ENCODE assay signal across 29 cellular contexts in the genomic region with DNA sequence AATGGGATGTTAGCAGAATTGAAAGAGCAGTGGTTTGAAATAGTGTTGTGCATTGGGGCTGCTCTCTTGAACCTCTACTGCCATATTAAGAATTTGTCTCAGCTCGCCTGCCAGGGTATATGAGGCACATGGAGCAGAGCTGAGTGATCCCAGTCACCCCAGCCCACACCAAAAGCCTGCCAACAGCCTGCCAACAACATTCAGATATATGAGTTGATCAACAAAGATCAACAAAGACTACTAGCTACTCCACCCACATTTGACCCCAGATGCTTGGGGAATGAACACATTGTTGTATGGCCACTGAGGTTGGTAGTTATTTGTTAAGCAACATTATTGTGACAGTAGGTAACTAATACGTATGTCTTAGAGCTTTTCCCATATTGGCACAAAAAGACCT.
DNase-seq lines count a peak whose midpoint lies in the region; FAIRE-seq and TF ChIP-seq lines count a peak whose summit lies in the region.
"Had no signal": no experiment of that assay in that cellular context is flagged by ENCODE, and none has a peak within 500 bp of the region (broad histone marks: within the 10 kb centered on the region; RNA-seq: fewer than 3 reads in every experiment).

No MANE protein-coding gene starts in this region.

- H3K9me3 ChIP-seq in PC-9 (ENCODE audit: insufficient read depth, low read depth), result no peaks in the 10 kb centered on the region
- no peaks in the 10 kb centered on the region for H3K9me3 ChIP-seq in uterus
- H3K9me3 ChIP-seq: left ventricle myocardium inferior, testis had no signal

- H4K20me1 ChIP-seq in PC-9 (ENCODE audit: insufficient read depth), result no peaks in the 10 kb centered on the region
- H4K20me1 ChIP-seq: BLaER1 treated with 17β-estradiol and CSF1 and Interleukin-3, amounts not matched to agents 10 nM and 100 nM had no signal

- CTCF ChIA-PET in PC-9 (lab: Charles Lee), result no interaction called here

- peak; percentile 43 for FAIRE-seq in GM12891 (lab: Jason Lieb, UNC)
- FAIRE-seq: G401.6 had no signal

- no peaks in the 10 kb centered on the region for H3K36me3 ChIP-seq in PC-9 (ENCODE audit: low read depth)
- H3K36me3 ChIP-seq in uterus, result no peaks in the 10 kb centered on the region
- H3K36me3 ChIP-seq: BLaER1 treated with 17β-estradiol and CSF1 and Interleukin-3, amounts not matched to agents 10 nM and 100 nM; brain microvascular endothelial cell; left ventricle myocardium inferior; spleen had no signal

- TF ChIP-seq CTCF in PC-9 (conservative IDR thresholded peaks at IDR 0.05) (no peak), fibroblast of mammary gland (conservative IDR thresholded peaks at IDR 0.05; ENCODE audit: control insufficient read depth, insufficient read depth, low read depth, low read length) (no peak), uterus (IDR thresholded peaks at IDR 0.05) (no peak)

- POLR2A ChIA-PET in PC-9 (lab: Charles Lee; ENCODE audit: unreplicated experiment), result interaction anchor here (0.6 to 1.0 kb wide), 6 partner anchors 41 to 370 kb away, joined by 3 to 7 read pairs (median 6); no protein-coding TSS in a partner anchor

- no peak overlapping the region for H2AFZ ChIP-seq in PC-9
- H2AFZ ChIP-seq: GM23338 had no signal

- no peaks in the 10 kb centered on the region for H3K27me3 ChIP-seq in PC-9 (ENCODE audit: insufficient read depth, low read depth)
- no peaks in the 10 kb centered on the region for H3K27me3 ChIP-seq in uterus
- H3K27me3 ChIP-seq: BLaER1 treated with 17β-estradiol and CSF1 and Interleukin-3, amounts not matched to agents 10 nM and 100 nM; brain microvascular endothelial cell; spleen; testis had no signal

- H3K27ac ChIP-seq in PC-9, result peak overlapping the region; percentile 82
- H3K27ac ChIP-seq in uterus, result no peak overlapping the region
- H3K27ac ChIP-seq: BLaER1 treated with 17β-estradiol and CSF1 and Interleukin-3, amounts not matched to agents 10 nM and 100 nM; brain microvascular endothelial cell; left ventricle myocardium inferior; spleen; testis had no signal

- H3K4me1 ChIP-seq in PC-9 (replicated peaks; ENCODE audit: insufficient read depth) (peaks cover 26% of the 10 kb centered on the region), uterus (no peaks in the 10 kb centered on the region)
- H3K4me1 ChIP-seq: BLaER1 treated with 17β-estradiol and CSF1 and Interleukin-3, amounts not matched to agents 10 nM and 100 nM; left ventricle myocardium inferior; spleen; testis had no signal

- TF ChIP-seq POLR2A in GM12891 (IDR thresholded peaks at IDR 0.05; ENCODE audit: low read depth, low read length) (no peak), uterus (IDR thresholded peaks at IDR 0.05) (no peak)

- 0 out of 2 replicates have a peak overlapping the region, but pooled peaks have one; percentile 55 for H3K4me2 ChIP-seq in PC-9
- H3K4me2 ChIP-seq: BLaER1 treated with 17β-estradiol and CSF1 and Interleukin-3, amounts not matched to agents 10 nM and 100 nM; GM23338 had no signal

- no TSS peak for BruUV-seq in PC-9 (replicated peaks; lab: Mats Ljungman, UMichigan)

- no peak for DNase-seq in GM12891 (ENCODE audit: insufficient read length, low spot score)
- peak; percentile 57 to 63 for DNase-seq in PC-9
- DNase-seq in fibroblast of mammary gland (ENCODE audit: low read depth), result peak; percentile 34
- peak; percentile 17 for DNase-seq in skeletal muscle cell (ENCODE audit: low read depth)
- DNase-seq in occipital lobe (lab: John Stamatoyannopoulos, UW), result no peak
- no peak for DNase-seq in uterus
- DNase-seq in NCI-H510A treated with DMSO at 0.1 percent for 48 hours (lab: John Stamatoyannopoulos, UW), result no peak
- DNase-seq: activated CD4-positive, alpha-beta memory T cell treated with anti-CD3 and anti-CD28 coated beads for 36 hours; activated CD8-positive, alpha-beta memory T cell treated with anti-CD3 and anti-CD28 coated beads, Interleukin-2, amount 50 U/mL, for 4 hours; activated naive CD4-positive, alpha-beta T cell; activated naive CD8-positive, alpha-beta T cell treated with anti-CD3 and anti-CD28 coated beads, Interleukin-2, amount 50 U/mL, for 24 hours; brain microvascular endothelial cell; DMS153; glutamatergic neuron; left ventricle myocardium inferior; naive B cell; NCI-H1092 treated with DMSO at 0.1 percent for 48 hours; NCI-H1694 treated with DMSO at 0.1 percent for 48 hours; NCI-H2171 treated with DMSO at 0.1 percent for 48 hours; NCI-H524 treated with DMSO at 0.1 percent for 48 hours; OCI-M1; posterior cingulate gyrus; right cardiac atrium; spleen; stimulated activated CD4-positive, alpha-beta T cell treated with anti-CD3 and anti-CD28 coated beads, Interleukin-2, amount 100 ng/mL, for 24 hours; testis had no signal

- H3F3A ChIP-seq in PC-9 (ENCODE audit: insufficient read depth, low read depth), result peaks cover 17% of the 10 kb centered on the region

- intact Hi-C loops in PC-9 (cut with micrococcal nuclease; ENCODE audit: unreplicated experiment) (loop anchor here (2.0 to 5.0 kb wide), 5 partner anchors 151 to 980 kb away; partner anchors contain the start of genes IFT80 and SMC4), uterus (cut with DNase I; ENCODE audit: low total_unique reads) (no loop called here)

- no peaks in the 10 kb centered on the region for H3K79me2 ChIP-seq in PC-9 (ENCODE audit: low read depth)

- H3K4me3 ChIP-seq in PC-9, result no peak overlapping the region
- H3K4me3 ChIP-seq in fibroblast of mammary gland (ENCODE audit: control insufficient read depth, low read depth, low read length), result no peak overlapping the region
- H3K4me3 ChIP-seq in skeletal muscle cell (ENCODE audit: low read depth, low read length), result no peak overlapping the region
- no peak overlapping the region for H3K4me3 ChIP-seq in uterus
- H3K4me3 ChIP-seq: BLaER1 treated with 17β-estradiol and CSF1 and Interleukin-3, amounts not matched to agents 10 nM and 100 nM; GM23338; left ventricle myocardium inferior; spleen; testis had no signal

- no peaks in the 10 kb centered on the region for H3K9me2 ChIP-seq in PC-9 (ENCODE audit: insufficient read depth)

TF ChIP-seq in GM12891, 5 proteins besides CTCF, POLR2A, EP300 and RAD21:
- no peak for TF ChIP-seq PAX5 (IDR thresholded peaks at IDR 0.05; ENCODE audit: insufficient read depth, low read length, severe bottlenecking)
- TF ChIP-seq SPI1 (IDR thresholded peaks at IDR 0.05; ENCODE audit: low read depth, low read length), result no peak
- no peak for TF ChIP-seq TAF1 (IDR thresholded peaks at IDR 0.05; ENCODE audit: low read depth, low read length)

Comparison
In these comparisons a context has a peak if more than half of its experiments do, and no peak if none do; other contexts are left out.
1. DNase-seq: peak in PC-9 (2 of 2), fibroblast of mammary gland (single experiment) and skeletal muscle cell (single experiment); none in GM12891 (single experiment), occipital lobe (single experiment), uterus (0 of 2) and NCI-H510A treated with DMSO at 0.1 percent for 48 hours (single experiment).